ENCODE assay signal across 8 cellular contexts in genomic region chr11:129375731-129376657, GRCh38. TPM values are rescaled to one million over a fixed set of nuclear protein-coding genes. Genes with fewer than 3 reads are reported as not detected.
DNase-seq lines count a peak whose midpoint lies in the region; ATAC-seq lines count a peak whose summit lies in the region.

Gene BARX2, plus strand, starts transcription at chr11:129375848. Its CDS starts 188 bp downstream, at chr11:129376036.

- H3K27me3 ChIP-seq in adipocyte (replicated peaks; ENCODE audit: control insufficient read depth, insufficient read depth, low read length) = peaks cover 87% of the 10 kb centered on the region

- DNase-seq in NCI-H524 (lab: John Stamatoyannopoulos, UW) (peak; percentile 20 to 65), NCI-H524 treated with DMSO at 0.1 percent for 48 hours (lab: John Stamatoyannopoulos, UW) (no peak), NCI-H1092 treated with DMSO at 0.1 percent for 48 hours (lab: John Stamatoyannopoulos, UW) (peak; percentile 60), adipocyte (ENCODE audit: low read depth) (peak; percentile 48), left ventricle myocardium superior (peak; percentile 37), putamen (ENCODE audit: low spot score) (peak; percentile 20)

- no peak within 1 kb of the TSS for H3K9ac ChIP-seq in adipocyte (ENCODE audit: low read length)

- H3K36me3 ChIP-seq in adipocyte (ENCODE audit: control insufficient read depth, insufficient read depth, low read length, severe bottlenecking) = no peaks in the 10 kb centered on the region

- H3K4me3 ChIP-seq in adipocyte (ENCODE audit: low read length) = no peak within 1 kb of the TSS

- peak; percentile 18 for ATAC-seq in left ventricle myocardium superior
- no peak for ATAC-seq in HG03108 (IDR thresholded peaks at IDR 0.05; ENCODE audit: unreplicated experiment)
- no peak for ATAC-seq in GM19397 (IDR thresholded peaks at IDR 0.05; ENCODE audit: unreplicated experiment)

- intact Hi-C loops in left ventricle myocardium superior (cut with micrococcal nuclease) = no loop called here

- no peaks in the 10 kb centered on the region for H3K9me3 ChIP-seq in adipocyte (ENCODE audit: control insufficient read depth, low read length)

- peaks cover 3% of the 10 kb centered on the region for H3K4me1 ChIP-seq in adipocyte (ENCODE audit: control insufficient read depth, insufficient read depth, low read length)

RNA-seq across cellular contexts. Expression of gene BARX2, which starts in this region (rescaled TPM):
- not detected for total RNA-seq in left ventricle myocardium superior

Comparison
In these comparisons a context has a peak if more than half of its experiments do, and no peak if none do; other contexts are left out.
1. Peak in DNase-seq and ATAC-seq in left ventricle myocardium superior; RNA of the gene not detected or under 1 TPM.